Comparison of ENCODE assay signal across 14 cellular contexts in genomic region chrX:49029876-49030275, GRCh38. TPM values are rescaled to one million over a fixed set of nuclear protein-coding genes. Genes with fewer than 3 reads are reported as not detected.
DNase-seq lines count a peak whose midpoint lies in the region; ATAC-seq and TF ChIP-seq lines count a peak whose summit lies in the region.
"Had no signal": no experiment of that assay in that cellular context is flagged by ENCODE, and none has a peak within 500 bp of the region (broad histone marks: within the 10 kb centered on the region; RNA-seq: fewer than 3 reads in every experiment).

No MANE protein-coding gene starts in this region.

- peak overlapping the region; percentile 35 for H3K27ac ChIP-seq in RWPE2 (ENCODE audit: poor library complexity, severe bottlenecking)
- H3K27ac ChIP-seq: C4-2B, neural progenitor cell, testis had no signal

- CTCF ChIA-PET in GM10248 (lab: Yijun Ruan, JAX), result interaction anchor here (1.2 kb wide), 1 partner anchor 13 kb away, joined by 4 read pairs; the partner anchor contains the start of gene TFE3

- ATAC-seq in RWPE2 (ENCODE audit: low read depth) (peak; percentile 96), GM21529 (IDR thresholded peaks at IDR 0.05; ENCODE audit: unreplicated experiment) (no peak)

- H3K4me3 ChIP-seq in H7 (ENCODE audit: insufficient read depth, low read depth, low read length), result no peak overlapping the region
- H3K4me3 ChIP-seq in RWPE2 (ENCODE audit: severe bottlenecking), result no peak overlapping the region
- H3K4me3 ChIP-seq: HAP-1, neural progenitor cell, testis had no signal

- DNase-seq in H7 (peak; percentile 92), RWPE2 (ENCODE audit: low spot score) (peak; percentile 76), kidney tubule cell (ENCODE audit: low spot score) (peak; percentile 59), GM10248 (ENCODE audit: extremely low spot score) (no peak)
- no peak for DNase-seq in activated T-cell treated with anti-CD3 and anti-CD28 coated beads, Interleukin-2, amount 50 U/mL, for 1 hour
- DNase-seq: activated CD4-positive, alpha-beta T cell treated with anti-CD3 and anti-CD28 coated beads, Interleukin-2, amount 50 U/mL, for 1 hour; anterior cingulate cortex; effector memory CD4-positive, alpha-beta T cell; NCI-H446 treated with DMSO at 0.1 percent for 48 hours; testis had no signal

- POLR2A ChIA-PET in GM10248 (lab: Yijun Ruan, JAX), result no interaction called here

- H3K27me3 ChIP-seq in H7 (ENCODE audit: control insufficient read depth, insufficient read depth, low read length) (no peaks in the 10 kb centered on the region), RWPE2 (ENCODE audit: insufficient read depth, poor library complexity, severe bottlenecking) (no peaks in the 10 kb centered on the region)
- H3K27me3 ChIP-seq: neural progenitor cell, testis had no signal

- TF ChIP-seq CTCF in RWPE2 (IDR thresholded peaks at IDR 0.05; ENCODE audit: poor library complexity, severe bottlenecking), result no peak
- no peak for TF ChIP-seq CTCF in GM10248 (IDR thresholded peaks at IDR 0.05; ENCODE audit: control extremely low read depth, extremely low read depth, low read depth, missing control alignments)

- H3K36me3 ChIP-seq in H7 (replicated peaks; ENCODE audit: control insufficient read depth, insufficient read depth, low read length) (peaks cover 32% of the 10 kb centered on the region), RWPE2 (ENCODE audit: low read depth) (peaks cover 29% of the 10 kb centered on the region)
- H3K36me3 ChIP-seq: neural progenitor cell had no signal

- H3K4me1 ChIP-seq in RWPE2 (ENCODE audit: insufficient read depth, poor library complexity, severe bottlenecking), result no peaks in the 10 kb centered on the region
- H3K4me1 ChIP-seq: HAP-1, neural progenitor cell had no signal

- no peaks in the 10 kb centered on the region for H3K9me3 ChIP-seq in RWPE2 (ENCODE audit: severe bottlenecking)
- H3K9me3 ChIP-seq: HAP-1, testis had no signal

RNA-seq across cellular contexts. Expression of gene TFE3, which starts 13.3 kb away (rescaled TPM):
- total RNA-seq in H7 (2014; rRNA removed; shearing (Covaris generic)), result 41.6 and 45.9 TPM in 2 replicates

RNA-seq across cellular contexts. Expression of gene GRIPAP1, which starts 27.8 kb away (rescaled TPM):
- 19.9 and 23.7 TPM in 2 replicates for total RNA-seq in H7 (2014; rRNA removed; shearing (Covaris generic))

RNA-seq across cellular contexts. Expression of gene CCDC120, which starts 28.9 kb away (rescaled TPM):
- 4.7 and 5.8 TPM in 2 replicates for total RNA-seq in H7 (2014; rRNA removed; shearing (Covaris generic))

RNA-seq across cellular contexts. Expression of gene PRAF2, which starts 43.9 kb away (rescaled TPM):
- total RNA-seq in H7 (2014; rRNA removed; shearing (Covaris generic)), result 6.3 and 6.7 TPM in 2 replicates

RNA-seq across cellular contexts. Expression of gene WDR45, which starts 49.8 kb away (rescaled TPM):
- 28.5 and 33.6 TPM in 2 replicates for total RNA-seq in H7 (2014; rRNA removed; shearing (Covaris generic))

Comparison
In these comparisons a context has a peak if more than half of its experiments do, and no peak if none do; other contexts are left out.
1. DNase-seq: peak in H7 (single experiment), RWPE2 (single experiment) and kidney tubule cell (single experiment); none in activated T-cell treated with anti-CD3 and anti-CD28 coated beads, Interleukin-2, amount 50 U/mL, for 1 hour (single experiment) and GM10248 (single experiment).